In the genomic region with DNA sequence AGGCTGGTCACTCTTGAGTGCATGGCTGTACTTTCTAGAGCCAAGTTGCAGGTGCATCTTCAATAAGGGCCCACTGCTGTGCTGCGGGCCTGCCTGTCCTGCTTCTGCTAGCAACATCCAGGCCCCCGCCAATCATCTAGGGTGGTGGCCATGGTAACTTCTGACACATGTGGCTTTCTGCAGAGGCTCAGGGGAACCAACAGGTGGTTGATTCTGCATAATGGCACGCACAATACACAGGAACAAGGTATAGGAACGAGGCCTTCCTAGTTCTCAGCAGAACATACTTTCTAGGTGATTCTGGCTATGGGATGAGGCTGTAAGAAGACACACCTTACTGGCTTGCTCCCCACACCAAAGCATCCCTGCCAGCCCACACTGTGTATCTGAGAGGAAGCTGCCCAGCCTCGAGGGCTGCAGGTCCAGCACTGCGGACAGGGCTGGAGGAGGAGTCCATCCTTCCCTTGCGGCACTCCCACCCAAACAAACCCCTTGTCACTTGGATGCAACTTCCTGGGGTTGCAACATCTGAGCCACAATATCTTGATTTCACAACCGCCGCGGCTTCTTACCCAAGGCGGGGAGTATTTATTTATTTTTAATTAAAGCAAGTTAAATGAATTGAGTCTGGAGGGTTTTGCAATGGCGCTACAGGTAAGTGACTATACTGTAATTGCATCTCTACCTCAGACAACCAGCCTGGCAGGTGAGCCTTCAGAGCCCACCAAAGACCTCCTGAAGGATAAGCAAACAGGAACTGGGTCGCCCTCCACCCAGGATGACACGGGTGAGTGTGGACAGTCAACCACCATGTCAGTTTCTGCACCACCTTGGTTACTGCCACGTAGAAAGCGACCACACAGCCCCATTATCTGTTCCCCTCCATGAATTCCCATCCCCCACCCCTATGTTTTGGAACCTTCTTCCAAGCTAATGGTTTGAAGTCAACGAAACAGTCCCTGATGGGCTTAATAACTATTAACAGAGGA, we compare ENCODE assay signal across 13 cellular contexts. TPM values are rescaled to one million over a fixed set of nuclear protein-coding genes. Genes with fewer than 3 reads are reported as not detected.
DNase-seq lines count a peak whose midpoint lies in the region; ATAC-seq and TF ChIP-seq lines count a peak whose summit lies in the region.
"Had no signal": no experiment of that assay in that cellular context is flagged by ENCODE, and none has a peak within 500 bp of the region (broad histone marks: within the 10 kb centered on the region; RNA-seq: fewer than 3 reads in every experiment).

No MANE protein-coding gene starts in this region.

- CTCF ChIA-PET in HEK293 (lab: Yijun Ruan, JAX) = no interaction called here
- CTCF ChIA-PET in naive thymus-derived CD4-positive, alpha-beta T cell (lab: Charles Lee) = interaction anchor here (0.6 kb wide), 1 partner anchor 18 kb away, joined by 3 read pairs; no protein-coding TSS in a partner anchor

- peak; percentile 58 for ATAC-seq in gastroesophageal sphincter
- ATAC-seq in naive thymus-derived CD4-positive, alpha-beta T cell = peak; percentile 82
- no peak for ATAC-seq in stimulated activated naive CD8-positive, alpha-beta T cell treated with anti-CD3 and anti-CD28 coated beads, Interleukin-15, Interleukin-2, amounts not matched to agents 100 U/mL and 50 U/mL, for 24 hours

- no peak for DNase-seq in naive thymus-derived CD4-positive, alpha-beta T cell
- DNase-seq in activated T-cell treated with anti-CD3 and anti-CD28 coated beads, Interleukin-2, amount 50 U/mL, for 1 hour = no peak
- DNase-seq in NCI-H526 treated with DMSO at 0.1 percent for 48 hours (lab: John Stamatoyannopoulos, UW) (no peak), dedifferentiated amniotic fluid mesenchymal stem cell (ENCODE audit: extremely low spot score) (no peak)
- DNase-seq in stimulated activated naive CD8-positive, alpha-beta T cell treated with anti-CD3 and anti-CD28 coated beads, Interleukin-15, Interleukin-2, amounts not matched to agents 100 U/mL and 50 U/mL, for 24 hours = no peak
- DNase-seq: activated CD4-positive, alpha-beta T cell treated with anti-CD3 and anti-CD28 coated beads for 4 hours; GM23248; NCI-H1436; NCI-H774; SK-N-SH had no signal

- H3K27me3 ChIP-seq in gastroesophageal sphincter = no peaks in the 10 kb centered on the region
- H3K27me3 ChIP-seq in naive thymus-derived CD4-positive, alpha-beta T cell (ENCODE audit: control insufficient read depth in 2 of 2, insufficient read depth in 2 of 2, low read length in 2 of 2) = no peaks in the 10 kb centered on the region

- TF ChIP-seq EP300 in gastroesophageal sphincter (IDR thresholded peaks at IDR 0.05) = no peak

- intact Hi-C loops in naive thymus-derived CD4-positive, alpha-beta T cell (cut with micrococcal nuclease) = no loop called here

- H3K36me3 ChIP-seq in HEK293 (ENCODE audit: control insufficient read depth in 2 of 2, insufficient read depth in 1 of 2, low read length in 2 of 2) = peaks cover 0 to 40% of the 10 kb centered on the region in 2 experiments; a peak in 2 of 3 replicates
- H3K36me3 ChIP-seq in gastroesophageal sphincter = peaks cover 0 to 49% of the 10 kb centered on the region in 2 donors
- H3K36me3 ChIP-seq in naive thymus-derived CD4-positive, alpha-beta T cell (ENCODE audit: control insufficient read depth in 2 of 3, insufficient read depth in 3 of 3, low read length in 3 of 3) = no peaks in the 10 kb centered on the region

- no peak overlapping the region for H3K4me3 Mint-ChIP-seq in naive thymus-derived CD4-positive, alpha-beta T cell

- POLR2A ChIA-PET in HEK293 (lab: Yijun Ruan, JAX) = no interaction called here
- POLR2A ChIA-PET in naive thymus-derived CD4-positive, alpha-beta T cell (lab: Charles Lee) = no interaction called here

- no peaks in the 10 kb centered on the region for H3K4me1 ChIP-seq in HEK293 (ENCODE audit: control insufficient read depth, insufficient read depth, low read length)
- no peaks in the 10 kb centered on the region for H3K4me1 ChIP-seq in gastroesophageal sphincter
- H3K4me1 ChIP-seq in naive thymus-derived CD4-positive, alpha-beta T cell (ENCODE audit: control insufficient read depth in 2 of 2, insufficient read depth in 2 of 2, low read length in 2 of 2) = no peaks in the 10 kb centered on the region

- H3K4me1 Mint-ChIP-seq in naive thymus-derived CD4-positive, alpha-beta T cell = peaks cover 0 to 8% (median 0%) of the 10 kb centered on the region in 7 donors

- peaks cover 0 to 3% (median 0%) of the 10 kb centered on the region in 5 donors for H3K36me3 Mint-ChIP-seq in naive thymus-derived CD4-positive, alpha-beta T cell

- WGBS in gastroesophageal sphincter (ENCODE audit: low coverage in 1 of 2), 2 donors = 76 to 78% methylated on average over 9 to 14 of the region's 17 CpGs

- no peak overlapping the region for H3K27ac ChIP-seq in HEK293 (ENCODE audit: extremely low read depth, low read depth, low read length)
- no peak overlapping the region for H3K27ac ChIP-seq in gastroesophageal sphincter
- no peak overlapping the region for H3K27ac ChIP-seq in naive thymus-derived CD4-positive, alpha-beta T cell (ENCODE audit: low read depth, low read length)
- H3K27ac ChIP-seq: GM23248 had no signal

- TF ChIP-seq CTCF in HEK293 (tag by site-specific recombination; IDR thresholded peaks at IDR 0.05) (no peak), gastroesophageal sphincter (IDR thresholded peaks at IDR 0.05) (no peak)

- peaks cover 0 to 10% (median 0%) of the 10 kb centered on the region in 5 donors for H3K27me3 Mint-ChIP-seq in naive thymus-derived CD4-positive, alpha-beta T cell

- peaks cover 0 to 3% (median 0%) of the 10 kb centered on the region in 11 donors for H3K9me3 Mint-ChIP-seq in naive thymus-derived CD4-positive, alpha-beta T cell

- H3K27ac Mint-ChIP-seq in naive thymus-derived CD4-positive, alpha-beta T cell = peak overlapping the region in 1 of 9 donors; percentile 13

- TF ChIP-seq POLR2A in gastroesophageal sphincter (IDR thresholded peaks at IDR 0.05) = no peak

- H3K4me3 ChIP-seq in HEK293 (ENCODE audit: low read depth, low read length) (no peak overlapping the region), gastroesophageal sphincter (no peak overlapping the region)
- no peak overlapping the region for H3K4me3 ChIP-seq in naive thymus-derived CD4-positive, alpha-beta T cell (ENCODE audit: low read length)
- H3K4me3 ChIP-seq: GM23248 had no signal

- H3K9me3 ChIP-seq in HEK293 (ENCODE audit: control insufficient read depth, insufficient read depth, low read depth, low read length) = no peaks in the 10 kb centered on the region
- no peaks in the 10 kb centered on the region for H3K9me3 ChIP-seq in gastroesophageal sphincter
- no peaks in the 10 kb centered on the region for H3K9me3 ChIP-seq in naive thymus-derived CD4-positive, alpha-beta T cell (ENCODE audit: control insufficient read depth in 2 of 3, low read length in 3 of 3)
- H3K9me3 ChIP-seq: SK-N-SH had no signal

TF ChIP-seq in HEK293, 187 proteins besides CTCF, POLR2A, EP300 and RAD21:
- TF ChIP-seq SCRT2 (tag by site-specific recombination; IDR thresholded peaks at IDR 0.05) = peak; percentile 66
- TF ChIP-seq, protein P1, sequence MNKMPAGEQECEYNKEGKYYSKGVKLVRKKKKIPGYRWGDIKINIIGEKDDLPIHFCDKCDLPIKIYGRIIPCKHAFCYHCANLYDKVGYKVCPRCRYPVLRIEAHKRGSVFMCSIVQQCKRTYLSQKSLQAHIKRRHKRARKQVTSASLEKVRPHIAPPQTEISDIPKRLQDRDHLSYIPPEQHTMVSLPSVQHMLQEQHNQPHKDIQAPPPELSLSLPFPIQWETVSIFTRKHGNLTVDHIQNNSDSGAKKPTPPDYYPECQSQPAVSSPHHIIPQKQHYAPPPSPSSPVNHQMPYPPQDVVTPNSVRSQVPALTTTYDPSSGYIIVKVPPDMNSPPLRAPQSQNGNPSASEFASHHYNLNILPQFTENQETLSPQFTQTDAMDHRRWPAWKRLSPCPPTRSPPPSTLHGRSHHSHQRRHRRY (tag by site-specific recombination; IDR thresholded peaks at IDR 0.05) = no peak
- TF ChIP-seq YY1 (tag by site-specific recombination; IDR thresholded peaks at IDR 0.05) = no peak
TF ChIP-seq in HEK293: peak in this region for 1.

TF ChIP-seq in PFSK-1, 5 proteins besides CTCF, POLR2A, EP300 and RAD21:
- TF ChIP-seq FOXP2 (optimal IDR thresholded peaks at IDR 0.05; ENCODE audit: borderline replicate concordance, extremely low read depth, extremely low read length, insufficient read depth) = no peak
- TF ChIP-seq, protein P2, sequence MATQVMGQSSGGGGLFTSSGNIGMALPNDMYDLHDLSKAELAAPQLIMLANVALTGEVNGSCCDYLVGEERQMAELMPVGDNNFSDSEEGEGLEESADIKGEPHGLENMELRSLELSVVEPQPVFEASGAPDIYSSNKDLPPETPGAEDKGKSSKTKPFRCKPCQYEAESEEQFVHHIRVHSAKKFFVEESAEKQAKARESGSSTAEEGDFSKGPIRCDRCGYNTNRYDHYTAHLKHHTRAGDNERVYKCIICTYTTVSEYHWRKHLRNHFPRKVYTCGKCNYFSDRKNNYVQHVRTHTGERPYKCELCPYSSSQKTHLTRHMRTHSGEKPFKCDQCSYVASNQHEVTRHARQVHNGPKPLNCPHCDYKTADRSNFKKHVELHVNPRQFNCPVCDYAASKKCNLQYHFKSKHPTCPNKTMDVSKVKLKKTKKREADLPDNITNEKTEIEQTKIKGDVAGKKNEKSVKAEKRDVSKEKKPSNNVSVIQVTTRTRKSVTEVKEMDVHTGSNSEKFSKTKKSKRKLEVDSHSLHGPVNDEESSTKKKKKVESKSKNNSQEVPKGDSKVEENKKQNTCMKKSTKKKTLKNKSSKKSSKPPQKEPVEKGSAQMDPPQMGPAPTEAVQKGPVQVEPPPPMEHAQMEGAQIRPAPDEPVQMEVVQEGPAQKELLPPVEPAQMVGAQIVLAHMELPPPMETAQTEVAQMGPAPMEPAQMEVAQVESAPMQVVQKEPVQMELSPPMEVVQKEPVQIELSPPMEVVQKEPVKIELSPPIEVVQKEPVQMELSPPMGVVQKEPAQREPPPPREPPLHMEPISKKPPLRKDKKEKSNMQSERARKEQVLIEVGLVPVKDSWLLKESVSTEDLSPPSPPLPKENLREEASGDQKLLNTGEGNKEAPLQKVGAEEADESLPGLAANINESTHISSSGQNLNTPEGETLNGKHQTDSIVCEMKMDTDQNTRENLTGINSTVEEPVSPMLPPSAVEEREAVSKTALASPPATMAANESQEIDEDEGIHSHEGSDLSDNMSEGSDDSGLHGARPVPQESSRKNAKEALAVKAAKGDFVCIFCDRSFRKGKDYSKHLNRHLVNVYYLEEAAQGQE (IDR thresholded peaks at IDR 0.05; ENCODE audit: insufficient read depth in 1 of 2, low read depth in 2 of 2, low read length in 2 of 2) = peak; percentile 83 to 84

RNA-seq across cellular contexts. Expression of a gene that starts 49.6 kb away (rescaled TPM):
- polyA plus RNA-seq in PFSK-1 (2012; ENCODE audit: insufficient read length, low read depth) = 42.8 TPM
- 100 to 1,000 TPM in 1 of 4 donors, 10 to 100 TPM in 3; 41.2 to 177 (median 62.3) TPM for total RNA-seq in gastroesophageal sphincter
- 100 to 1,000 TPM in 1 of 5 experiments, 10 to 100 TPM in 1, 1 to 10 TPM in 1, under 1 TPM in 2; 0.43 to 133 (median 1.5) TPM for total RNA-seq in naive thymus-derived CD4-positive, alpha-beta T cell
- 1 to 10 TPM in 1 of 2 donors, under 1 TPM in 1; 0.60 to 3.6 TPM for polyA plus RNA-seq in naive thymus-derived CD4-positive, alpha-beta T cell
